Comparison of ENCODE assay signal across 9 cellular contexts in genomic region chr9:123349691-123350480, GRCh38. TPM values are rescaled to one million over a fixed set of nuclear protein-coding genes. Genes with fewer than 3 reads are reported as not detected.
A peak's percentile ranks its signal among the peaks of the same experiment; 100 is the strongest.
DNase-seq lines count a peak whose midpoint lies in the region; ATAC-seq, FAIRE-seq and TF ChIP-seq lines count a peak whose summit lies in the region.
"Had no signal": no experiment of that assay in that cellular context is flagged by ENCODE, and none has a peak within 500 bp of the region (broad histone marks: within the 10 kb centered on the region; RNA-seq: fewer than 3 reads in every experiment).

No MANE protein-coding gene starts in this region.

- no peak overlapping the region for H3K27ac Mint-ChIP-seq in natural killer cell

- H3K9me3 ChIP-seq in endothelial cell of umbilical vein (replicated peaks; ENCODE audit: control insufficient read depth, insufficient read depth, low read length), result no peaks in the 10 kb centered on the region

- H3K27ac ChIP-seq in endothelial cell of umbilical vein (ENCODE audit: insufficient read depth, low read depth, low read length) (no peak overlapping the region), substantia nigra (ENCODE audit: low read depth, low read length, poor library complexity, severe bottlenecking) (no peak overlapping the region)

- no peaks in the 10 kb centered on the region for H3K9me1 ChIP-seq in endothelial cell of umbilical vein (replicated peaks; ENCODE audit: control insufficient read depth, extremely low read depth, insufficient read depth, low read length)

- H3K36me3 Mint-ChIP-seq in natural killer cell, result no peaks in the 10 kb centered on the region

- H3K4me3 ChIP-seq in endothelial cell of umbilical vein (replicated peaks in 1 of 3; ENCODE audit: insufficient read depth in 1 of 3, low read depth in 1 of 3, low read length in 3 of 3), result no peak overlapping the region

- intact Hi-C loops in endothelial cell of umbilical vein (cut with micrococcal nuclease), result loop anchor here (1.0 to 5.0 kb wide), 6 partner anchors 81 to 448 kb away; partner anchors contain the start of gene STRBP
- intact Hi-C loops in natural killer cell (cut with micrococcal nuclease), result loop anchor here (1.0 to 10.0 kb wide), 3 partner anchors 268 to 525 kb away; partner anchors contain the start of gene PDCL

- no peak for TF ChIP-seq POLR2A in endothelial cell of umbilical vein (IDR thresholded peaks at IDR 0.05; ENCODE audit: low read depth, low read length)

- no peaks in the 10 kb centered on the region for H3K4me1 ChIP-seq in endothelial cell of umbilical vein (ENCODE audit: control insufficient read depth, extremely low read depth, insufficient read depth, low read length)

- TF ChIP-seq CTCF in endothelial cell of umbilical vein (IDR thresholded peaks at IDR 0.05; ENCODE audit: extremely low read depth in 1 of 2, insufficient read depth in 1 of 2, low read depth in 1 of 2, low read length in 2 of 2) (peak; percentile 84 to 95), natural killer cell (IDR thresholded peaks at IDR 0.05) (peak; percentile 95)

- peaks cover 0 to 6% of the 10 kb centered on the region in 2 donors for H3K4me1 Mint-ChIP-seq in natural killer cell

- H3K79me2 ChIP-seq in endothelial cell of umbilical vein (ENCODE audit: control insufficient read depth, insufficient read depth, low read length), result no peaks in the 10 kb centered on the region

- BruUV-seq in endothelial cell of umbilical vein (replicated peaks; lab: Mats Ljungman, UMichigan), result no TSS peak

- peaks cover 0 to 16% of the 10 kb centered on the region in 2 donors for H3K27me3 Mint-ChIP-seq in natural killer cell (ENCODE audit: low read depth in 2 of 2)

- peak; percentile 61 for FAIRE-seq in endothelial cell of umbilical vein (lab: Jason Lieb, UNC)
- FAIRE-seq: G401.6 had no signal

- no peaks in the 10 kb centered on the region for H3K9me3 Mint-ChIP-seq in natural killer cell

- no peak overlapping the region for H3K4me2 ChIP-seq in endothelial cell of umbilical vein (ENCODE audit: insufficient read depth, low read length)

- peak; percentile 13 for DNase-seq in NK-92 treated with Interleukin-12 subunit alpha and Interleukin-12 subunit beta, amount 100 ng/mL, for 24 hours (lab: John Stamatoyannopoulos, UW)
- no peak for DNase-seq in NK-92 (lab: John Stamatoyannopoulos, UW; ENCODE audit: unreplicated experiment)
- DNase-seq in NOMO-1 treated with dmso at 0.1 percent for 144 hours (lab: John Stamatoyannopoulos, UW; ENCODE audit: unreplicated experiment), result peak; percentile 56
- DNase-seq in activated CD8-positive, alpha-beta memory T cell treated with anti-CD3 and anti-CD28 coated beads for 4 hours (ENCODE audit: low read depth in 2 of 2), result peak; percentile 42 to 47
- peak; percentile 63 for DNase-seq in endothelial cell of umbilical vein (ENCODE audit: low read depth, low spot score)
- peak; percentile 45 for DNase-seq in natural killer cell
- peak in 32 of 49 donors; percentile 8 to 61 (median 34) for DNase-seq in substantia nigra (lab: John Stamatoyannopoulos, UW)

- CTCF ChIA-PET in endothelial cell of umbilical vein (lab: Charles Lee), result interaction anchor here (0.5 to 4.2 kb wide), 49 partner anchors 9 to 1251 kb away, joined by 3 to 148 read pairs (median 4); partner anchors contain the start of genes RC3H2 and ZBTB6

- peaks cover 0 to 2% of the 10 kb centered on the region in 2 experiments for H3K27me3 ChIP-seq in endothelial cell of umbilical vein (ENCODE audit: control insufficient read depth in 2 of 2, insufficient read depth in 2 of 2, low read length in 2 of 2)

- POLR2A ChIA-PET in endothelial cell of umbilical vein (lab: Charles Lee), result no interaction called here

- H2AFZ ChIP-seq in endothelial cell of umbilical vein (ENCODE audit: low read depth, low read length), result no peak overlapping the region

- H3K36me3 ChIP-seq in endothelial cell of umbilical vein (ENCODE audit: control insufficient read depth in 2 of 2, extremely low read depth in 1 of 2, insufficient read depth in 2 of 2, low read length in 2 of 2), result no peaks in the 10 kb centered on the region

- ATAC-seq in HG03432 (IDR thresholded peaks at IDR 0.05; ENCODE audit: unreplicated experiment), result peak; percentile 53
- peak; percentile 70 to 93 (median 87) for ATAC-seq in natural killer cell

- dilution Hi-C loops in endothelial cell of umbilical vein (cut with MboI; ENCODE audit: extremely low pct_ligation_motif_present, low sequenced_read_pairs), result no loop called here

- no peaks in the 10 kb centered on the region for H4K20me1 ChIP-seq in endothelial cell of umbilical vein (replicated peaks; ENCODE audit: control insufficient read depth, extremely low read depth, insufficient read depth, low read length)

- H3K4me3 Mint-ChIP-seq in natural killer cell, result no peak overlapping the region

- no peak overlapping the region for H3K9ac ChIP-seq in endothelial cell of umbilical vein (replicated peaks; ENCODE audit: extremely low read depth, insufficient read depth, low read length)

TF ChIP-seq in endothelial cell of umbilical vein, 7 proteins besides CTCF, POLR2A, EP300 and RAD21:
- TF ChIP-seq EZH2 (IDR thresholded peaks at IDR 0.05; ENCODE audit: borderline replicate concordance, low read depth, low read length, severe bottlenecking) (no peak), POLR2AphosphoS5 (IDR thresholded peaks at IDR 0.05; ENCODE audit: insufficient read depth, low read depth, low read length) (no peak), JUN (IDR thresholded peaks at IDR 0.05; ENCODE audit: borderline replicate concordance, insufficient read depth, insufficient read length, low read depth) (no peak), MYC (IDR thresholded peaks at IDR 0.05; ENCODE audit: low read depth, low read length) (no peak), FOS (IDR thresholded peaks at IDR 0.05; ENCODE audit: borderline replicate concordance, insufficient read depth, low read length) (no peak), MAX (IDR thresholded peaks at IDR 0.05; ENCODE audit: insufficient read depth, insufficient read length) (no peak), GATA2 (IDR thresholded peaks at IDR 0.05; ENCODE audit: insufficient read depth, insufficient read length, low read depth, low read length) (no peak)

RNA-seq across cellular contexts. Expression of gene CRB2, which starts 6.1 kb away (rescaled TPM):
- total RNA-seq in endothelial cell of umbilical vein, result not detected in 2 replicates
- polyA plus RNA-seq in endothelial cell of umbilical vein, result not detected in 2 replicates
- not detected in 2 replicates for polyA plus RNA-seq in endothelial cell of umbilical vein (2011; cell fraction: cytosol; rRNA removed)
- not detected in 2 replicates for polyA plus RNA-seq in endothelial cell of umbilical vein (2011; cell fraction: nucleus; rRNA removed)
- polyA plus RNA-seq in endothelial cell of umbilical vein (2012), result not detected in 2 replicates
- not detected in 2 replicates for polyA minus RNA-seq in endothelial cell of umbilical vein
- not detected for polyA minus RNA-seq in endothelial cell of umbilical vein (2011; cell fraction: cytosol; rRNA and poly(A)+ RNA removed)
- not detected in 2 replicates for polyA minus RNA-seq in endothelial cell of umbilical vein (2011; cell fraction: nucleus; rRNA and poly(A)+ RNA removed)
- not detected for total RNA-seq in natural killer cell
